23 cellular contexts compared by ENCODE assay signal in the genomic region with DNA sequence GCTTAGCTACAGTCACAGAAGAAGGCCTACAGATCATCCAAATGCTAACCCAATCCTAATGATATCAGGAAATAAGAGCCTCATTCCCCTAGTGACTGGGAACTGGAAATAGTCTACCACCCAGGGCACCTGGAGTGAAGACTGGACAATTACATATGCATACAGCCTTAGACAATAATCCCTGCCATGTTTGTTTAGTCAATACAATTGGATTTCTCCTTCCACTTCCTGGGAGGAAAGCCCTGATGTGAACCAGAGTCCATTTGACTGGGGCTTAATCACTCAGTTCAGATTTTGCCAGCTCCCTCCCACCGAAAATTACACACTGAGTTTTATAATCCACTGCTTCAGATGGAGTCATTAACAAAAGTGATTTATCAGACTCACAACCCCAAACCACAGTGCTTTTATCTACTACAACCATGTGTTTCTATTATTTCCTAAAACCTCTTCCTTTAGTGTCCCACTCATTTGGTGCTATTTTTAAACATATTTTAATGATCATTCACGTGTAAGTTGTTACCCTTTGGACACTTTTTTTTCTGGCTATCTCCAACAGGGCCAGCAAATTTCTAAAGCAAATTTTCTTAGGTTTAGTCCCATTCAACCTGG. TPM values are rescaled to one million over a fixed set of nuclear protein-coding genes. Genes with fewer than 3 reads are reported as not detected.
A peak's percentile ranks its signal among the peaks of the same experiment; 100 is the strongest.
DNase-seq lines count a peak whose midpoint lies in the region; ATAC-seq, FAIRE-seq and TF ChIP-seq lines count a peak whose summit lies in the region.
"Had no signal": no experiment of that assay in that cellular context is flagged by ENCODE, and none has a peak within 500 bp of the region (broad histone marks: within the 10 kb centered on the region; RNA-seq: fewer than 3 reads in every experiment).

No MANE protein-coding gene starts in this region.

- intact Hi-C loops in activated T-helper 2 cell treated with anti-CD3 and anti-CD28 coated beads, Interferon-gamma antibody, Interleukin-2, Interleukin-4, amounts not matched to agents 10 μg/mL and 5 μg/mL and 100 μg/mL, durations not matched to agents 14 hours and 24 hours and 36 hours (cut with micrococcal nuclease): no loop called here

- no peak overlapping the region for H3K4me3 Mint-ChIP-seq in activated T-helper 2 cell treated with anti-CD3 and anti-CD28 coated beads, Interferon-gamma antibody, Interleukin-2, Interleukin-4, amounts not matched to agents 10 μg/mL and 5 μg/mL and 100 μg/mL, durations not matched to agents 14 hours and 24 hours and 36 hours (ENCODE audit: low read depth)
- H3K4me3 Mint-ChIP-seq: activated naive CD4-positive, alpha-beta T cell treated with anti-CD3 and anti-CD28 coated beads for 36 hours; activated T-cell treated with anti-CD3 and anti-CD28 coated beads, Interleukin-2, amount 50 U/mL, for 72 hours; neural progenitor cell; T-helper 2 cell treated with Interferon-gamma antibody and Interleukin-4, amounts not matched to agents 5 μg/mL and 100 μg/mL, for 36 hours; type B pancreatic cell; WTC11 had no signal

- no peak for TF ChIP-seq POLR2A in GM12892 (IDR thresholded peaks at IDR 0.05; ENCODE audit: low read depth, low read length)

- no peak for TF ChIP-seq CTCF in 22Rv1 (IDR thresholded peaks at IDR 0.05)

- H3K27ac Mint-ChIP-seq in activated T-helper 2 cell treated with anti-CD3 and anti-CD28 coated beads, Interferon-gamma antibody, Interleukin-2, Interleukin-4, amounts not matched to agents 10 μg/mL and 5 μg/mL and 100 μg/mL, durations not matched to agents 14 hours and 24 hours and 36 hours: no peak overlapping the region
- H3K27ac Mint-ChIP-seq: activated naive CD4-positive, alpha-beta T cell treated with anti-CD3 and anti-CD28 coated beads for 36 hours; activated T-cell treated with anti-CD3 and anti-CD28 coated beads, Interleukin-2, amount 50 U/mL, for 72 hours; neural progenitor cell; T-helper 2 cell treated with Interferon-gamma antibody and Interleukin-4, amounts not matched to agents 5 μg/mL and 100 μg/mL, for 36 hours; type B pancreatic cell; WTC11 had no signal

- H3K27ac ChIP-seq in 22Rv1: peak overlapping the region; percentile 22
- H3K27ac ChIP-seq: adrenal gland, neural progenitor cell had no signal

- no peak for ATAC-seq in HG03354 (IDR thresholded peaks at IDR 0.05; ENCODE audit: poor library complexity, severe bottlenecking, unreplicated experiment)
- ATAC-seq: activated T-cell treated with anti-CD3 and anti-CD28 coated beads, Interleukin-2, amount 50 U/mL, for 72 hours; right cardiac atrium; WTC11 had no signal

- no peaks in the 10 kb centered on the region for H3K9me3 Mint-ChIP-seq in activated T-helper 2 cell treated with anti-CD3 and anti-CD28 coated beads, Interferon-gamma antibody, Interleukin-2, Interleukin-4, amounts not matched to agents 10 μg/mL and 5 μg/mL and 100 μg/mL, durations not matched to agents 14 hours and 24 hours and 36 hours
- H3K9me3 Mint-ChIP-seq: activated naive CD4-positive, alpha-beta T cell treated with anti-CD3 and anti-CD28 coated beads for 36 hours; activated T-cell treated with anti-CD3 and anti-CD28 coated beads, Interleukin-2, amount 50 U/mL, for 72 hours; neural progenitor cell; T-helper 2 cell treated with Interferon-gamma antibody and Interleukin-4, amounts not matched to agents 5 μg/mL and 100 μg/mL, for 36 hours; type B pancreatic cell; WTC11 had no signal

- DNase-seq in GM12892 (ENCODE audit: insufficient read length) (no peak), NCI-H82 treated with DMSO at 0.1 percent for 48 hours (lab: John Stamatoyannopoulos, UW; ENCODE audit: unreplicated experiment) (peak; percentile 86), dermis blood vessel endothelial cell (peak; percentile 29), HPDE6-E6E7 (ENCODE audit: extremely low spot score) (no peak)
- DNase-seq in activated CD4-positive, CD25-positive, alpha-beta regulatory T cell (lab: John Stamatoyannopoulos, UW): no peak
- DNase-seq in activated T-helper 2 cell treated with anti-CD3 and anti-CD28 coated beads, Interferon-gamma antibody, Interleukin-2, Interleukin-4, amounts not matched to agents 10 μg/mL and 5 μg/mL and 100 μg/mL, durations not matched to agents 14 hours and 24 hours and 36 hours (ENCODE audit: low spot score): no peak
- DNase-seq: ACHN; activated naive CD4-positive, alpha-beta T cell treated with anti-CD3 and anti-CD28 coated beads for 36 hours; activated T-cell treated with anti-CD3 and anti-CD28 coated beads, Interleukin-2, amount 50 U/mL, for 72 hours; adrenal gland; DND-41; kidney glomerular epithelial cell; NCI-H2171; NCI-H510A; right cardiac atrium; stimulated activated CD4-positive, alpha-beta T cell treated with anti-CD3 and anti-CD28 coated beads, Interleukin-4, amount 100 ng/mL, for 1 hour had no signal

- H3K36me3 Mint-ChIP-seq in activated T-helper 2 cell treated with anti-CD3 and anti-CD28 coated beads, Interferon-gamma antibody, Interleukin-2, Interleukin-4, amounts not matched to agents 10 μg/mL and 5 μg/mL and 100 μg/mL, durations not matched to agents 14 hours and 24 hours and 36 hours (ENCODE audit: low read depth): peaks cover 38% of the 10 kb centered on the region

- peak; percentile 14 for FAIRE-seq in GM12892 (lab: Jason Lieb, UNC)
- FAIRE-seq: GM18507 had no signal

- no peaks in the 10 kb centered on the region for H3K27me3 Mint-ChIP-seq in activated T-helper 2 cell treated with anti-CD3 and anti-CD28 coated beads, Interferon-gamma antibody, Interleukin-2, Interleukin-4, amounts not matched to agents 10 μg/mL and 5 μg/mL and 100 μg/mL, durations not matched to agents 14 hours and 24 hours and 36 hours (ENCODE audit: low read depth)
- H3K27me3 Mint-ChIP-seq: type B pancreatic cell had no signal

- H3K4me1 Mint-ChIP-seq in activated T-helper 2 cell treated with anti-CD3 and anti-CD28 coated beads, Interferon-gamma antibody, Interleukin-2, Interleukin-4, amounts not matched to agents 10 μg/mL and 5 μg/mL and 100 μg/mL, durations not matched to agents 14 hours and 24 hours and 36 hours (ENCODE audit: low read depth): peaks cover 8% of the 10 kb centered on the region
- H3K4me1 Mint-ChIP-seq: WTC11 had no signal

RNA-seq across cellular contexts. Expression of a gene that starts 29.9 kb away (rescaled TPM):
- polyA plus RNA-seq in GM12892 (2012; ENCODE audit: missing spikeins): 9.0 TPM
- 12.4 and 16.0 TPM in 2 replicates for total RNA-seq in dermis blood vessel endothelial cell
- total RNA-seq in activated T-helper 2 cell treated with anti-CD3 and anti-CD28 coated beads, Interferon-gamma antibody, Interleukin-2, Interleukin-4, amounts not matched to agents 10 μg/mL and 5 μg/mL and 100 μg/mL, durations not matched to agents 14 hours and 24 hours and 36 hours: 14.6 and 14.8 TPM in 2 replicates

Comparison
In these comparisons a context has a peak if more than half of its experiments do, and no peak if none do; other contexts are left out.
1. DNase-seq: peak in NCI-H82 treated with DMSO at 0.1 percent for 48 hours (single experiment) and dermis blood vessel endothelial cell (single experiment); none in GM12892 (single experiment), HPDE6-E6E7 (single experiment), activated CD4-positive, CD25-positive, alpha-beta regulatory T cell (0 of 4) and activated T-helper 2 cell treated with anti-CD3 and anti-CD28 coated beads, Interferon-gamma antibody, Interleukin-2, Interleukin-4, amounts not matched to agents 10 μg/mL and 5 μg/mL and 100 μg/mL, durations not matched to agents 14 hours and 24 hours and 36 hours (single experiment).